10 cellular contexts compared by ENCODE assay signal in genomic region chr7:128682125-128682524, GRCh38.
"Had no signal": no experiment of that assay in that cellular context is flagged by ENCODE, and none has a peak within 500 bp of the region (broad histone marks: within the 10 kb centered on the region; RNA-seq: fewer than 3 reads in every experiment).

No MANE protein-coding gene starts in this region.

- DNase-seq: activated CD4-positive, alpha-beta T cell treated with anti-CD3 and anti-CD28 coated beads for 4 hours; activated CD8-positive, alpha-beta memory T cell treated with anti-CD3 and anti-CD28 coated beads, Interleukin-2, amount 50 U/mL, for 4 hours; activated CD8-positive, alpha-beta T cell treated with anti-CD3 and anti-CD28 coated beads, Interleukin-2, amount 10 ng/mL, durations not matched to agents 7 days and 5 days; activated effector memory CD4-positive, alpha-beta T cell treated with anti-CD3 and anti-CD28 coated beads, Interleukin-2, amount 50 U/mL, for 16 hours; activated T-cell treated with anti-CD3 and anti-CD28 coated beads, Interleukin-2, amount 50 U/mL, for 48 hours; erythroblast; islet precursor cell; pancreas; sigmoid colon; spleen had no signal

- ATAC-seq: activated CD8-positive, alpha-beta T cell treated with anti-CD3 and anti-CD28 coated beads, Interleukin-2, amount 10 ng/mL, durations not matched to agents 7 days and 5 days; pancreas had no signal
